Comparison of ENCODE assay signal across 1 cellular context in the genomic region with DNA sequence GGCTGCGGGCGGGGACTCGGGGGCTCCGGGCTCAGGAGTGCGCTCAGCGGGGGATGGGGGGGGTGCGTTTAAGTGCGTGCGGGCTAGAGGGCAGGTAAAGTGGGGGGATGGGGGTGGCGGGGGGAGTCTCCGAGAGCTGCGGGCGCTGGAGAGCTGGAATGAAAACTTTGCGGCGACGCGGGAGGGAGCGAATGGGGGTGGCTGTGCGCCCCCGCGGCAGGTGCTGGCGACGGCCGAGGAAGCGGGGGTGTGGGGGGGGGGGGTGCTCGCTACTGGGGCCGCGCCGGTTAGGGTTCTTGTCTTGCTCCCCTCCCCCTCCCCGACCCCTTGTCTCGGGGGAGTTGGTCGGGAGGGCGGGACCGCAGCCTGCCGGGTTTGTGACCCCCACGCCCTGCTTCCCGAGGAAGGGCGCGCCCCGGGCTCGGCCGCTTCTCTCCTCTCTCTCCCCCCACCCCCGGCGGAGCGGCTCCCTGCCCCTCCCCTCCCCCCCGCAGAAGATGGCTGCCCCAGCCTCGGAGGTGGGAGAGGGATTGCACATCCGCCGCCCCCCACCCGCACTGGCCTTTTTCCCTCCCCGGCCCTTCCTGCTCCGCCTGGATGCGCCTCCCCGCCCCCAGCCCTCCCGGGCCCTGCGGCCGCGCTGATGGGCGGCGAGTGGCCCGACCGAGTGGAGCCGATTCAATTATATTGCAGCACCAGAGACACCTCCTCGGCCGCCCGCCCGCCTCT.
A peak's percentile ranks its signal among the peaks of the same experiment; 100 is the strongest.
TF ChIP-seq lines count a peak whose summit lies in the region.

No MANE protein-coding gene starts in this region.

TF ChIP-seq in GM12878, 131 proteins besides CTCF, POLR2A, EP300 and RAD21:
- peak; percentile 38; the same call in 1 of the 2 replicates for TF ChIP-seq YY1 (IDR thresholded peaks at IDR 0.05; ENCODE audit: low read depth, low read length)
- TF ChIP-seq FOXK2 (IDR thresholded peaks at IDR 0.05) = no peak
- TF ChIP-seq HDAC2 (IDR thresholded peaks at IDR 0.05) = no peak
- no peak for TF ChIP-seq RB1 (IDR thresholded peaks at IDR 0.05; ENCODE audit: borderline replicate concordance)
- TF ChIP-seq POLR2AphosphoS2 (IDR thresholded peaks at IDR 0.05; ENCODE audit: low read depth, low read length) = no peak
- TF ChIP-seq EGR1 (IDR thresholded peaks at IDR 0.05; ENCODE audit: borderline replicate concordance in 1 of 2, low read depth in 2 of 2, low read length in 2 of 2) = peak in 1 of 2 experiments; percentile 85; a peak in 2 of 3 replicates
- TF ChIP-seq POU2F2 (IDR thresholded peaks at IDR 0.05; ENCODE audit: borderline replicate concordance, low read depth, low read length) = no peak
- TF ChIP-seq TCF12 (IDR thresholded peaks at IDR 0.05; ENCODE audit: low read depth, low read length) = no peak
- TF ChIP-seq NR2C2 (IDR thresholded peaks at IDR 0.05; ENCODE audit: borderline replicate concordance, control insufficient read depth, insufficient read length, low read depth) = no peak
- no peak for TF ChIP-seq SMARCA5 (IDR thresholded peaks at IDR 0.05)
- TF ChIP-seq, protein P1, sequence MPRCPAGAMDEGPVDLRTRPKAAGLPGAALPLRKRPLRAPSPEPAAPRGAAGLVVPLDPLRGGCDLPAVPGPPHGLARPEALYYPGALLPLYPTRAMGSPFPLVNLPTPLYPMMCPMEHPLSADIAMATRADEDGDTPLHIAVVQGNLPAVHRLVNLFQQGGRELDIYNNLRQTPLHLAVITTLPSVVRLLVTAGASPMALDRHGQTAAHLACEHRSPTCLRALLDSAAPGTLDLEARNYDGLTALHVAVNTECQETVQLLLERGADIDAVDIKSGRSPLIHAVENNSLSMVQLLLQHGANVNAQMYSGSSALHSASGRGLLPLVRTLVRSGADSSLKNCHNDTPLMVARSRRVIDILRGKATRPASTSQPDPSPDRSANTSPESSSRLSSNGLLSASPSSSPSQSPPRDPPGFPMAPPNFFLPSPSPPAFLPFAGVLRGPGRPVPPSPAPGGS (IDR thresholded peaks at IDR 0.05; ENCODE audit: borderline replicate concordance, insufficient read depth, low read depth, low read length, poor library complexity, severe bottlenecking) = no peak
